ENCODE assay signal across 11 cellular contexts in genomic region chr12:67433393-67434175, GRCh38.
DNase-seq lines count a peak whose midpoint lies in the region; ATAC-seq, FAIRE-seq and TF ChIP-seq lines count a peak whose summit lies in the region.
"Had no signal": no experiment of that assay in that cellular context is flagged by ENCODE, and none has a peak within 500 bp of the region (broad histone marks: within the 10 kb centered on the region; RNA-seq: fewer than 3 reads in every experiment).

No MANE protein-coding gene starts in this region.

- TF ChIP-seq EP300 in HepG2 (IDR thresholded peaks at IDR 0.05; ENCODE audit: low read depth in 2 of 2, low read length in 2 of 2) (no peak), HepG2 (CRISPR knock-in tag; IDR thresholded peaks at IDR 0.05; ENCODE audit: borderline replicate concordance) (no peak)

- FAIRE-seq in HepG2 (lab: Jason Lieb, UNC) = no peak

- BruUV-seq in HepG2 (replicated peaks; lab: Mats Ljungman, UMichigan) = no TSS peak

- TF ChIP-seq CTCF in HepG2 (CRISPR knock-in tag; IDR thresholded peaks at IDR 0.05) (no peak), right lobe of liver (IDR thresholded peaks at IDR 0.05) (no peak), vagina (IDR thresholded peaks at IDR 0.05) (no peak), breast epithelium (IDR thresholded peaks at IDR 0.05) (no peak)

- H3K4me3 Mint-ChIP-seq in activated T-helper 17 cell treated with anti-CD3 and anti-CD28 coated beads, Interleukin-2, amount 50 U/mL, for 72 hours = no peak overlapping the region
- no peak overlapping the region for H3K4me3 Mint-ChIP-seq in activated T-helper 1 cell treated with anti-CD3 and anti-CD28 coated beads, Interleukin-12 subunit alpha, Interleukin-12 subunit beta, Interleukin-2, Interleukin-4 antibody, amounts not matched to agents 30 ng/mL and 10 ng/mL and 1 ng/mL, durations not matched to agents 14 hours and 24 hours and 36 hours

- H2AFZ ChIP-seq in HepG2 (ENCODE audit: low read length) = no peak overlapping the region

- TF ChIP-seq RAD21 in HepG2 (CRISPR knock-in tag; IDR thresholded peaks at IDR 0.05) = no peak

- H3K9me3 Mint-ChIP-seq in activated T-helper 17 cell treated with anti-CD3 and anti-CD28 coated beads, Interleukin-2, amount 50 U/mL, for 72 hours = no peaks in the 10 kb centered on the region
- H3K9me3 Mint-ChIP-seq in activated T-helper 1 cell treated with anti-CD3 and anti-CD28 coated beads, Interleukin-12 subunit alpha, Interleukin-12 subunit beta, Interleukin-2, Interleukin-4 antibody, amounts not matched to agents 30 ng/mL and 10 ng/mL and 1 ng/mL, durations not matched to agents 14 hours and 24 hours and 36 hours = no peaks in the 10 kb centered on the region

- POLR2A ChIA-PET in HepG2 (lab: Yijun Ruan, JAX) = no interaction called here

- no peak for TF ChIP-seq POLR2A in HepG2 (IDR thresholded peaks at IDR 0.05; ENCODE audit: insufficient read depth in 1 of 2, low read depth in 2 of 2, low read length in 2 of 2)
- no peak for TF ChIP-seq POLR2A in right lobe of liver (IDR thresholded peaks at IDR 0.05)
- no peak for TF ChIP-seq POLR2A in vagina (IDR thresholded peaks at IDR 0.05)
- no peak for TF ChIP-seq POLR2A in breast epithelium (IDR thresholded peaks at IDR 0.05)

- peaks cover 5% of the 10 kb centered on the region for H3K27me3 Mint-ChIP-seq in activated T-helper 17 cell treated with anti-CD3 and anti-CD28 coated beads, Interleukin-2, amount 50 U/mL, for 72 hours
- H3K27me3 Mint-ChIP-seq in activated T-helper 1 cell treated with anti-CD3 and anti-CD28 coated beads, Interleukin-12 subunit alpha, Interleukin-12 subunit beta, Interleukin-2, Interleukin-4 antibody, amounts not matched to agents 30 ng/mL and 10 ng/mL and 1 ng/mL, durations not matched to agents 14 hours and 24 hours and 36 hours (ENCODE audit: insufficient read depth) = no peaks in the 10 kb centered on the region

- H3K36me3 ChIP-seq in HepG2 (replicated peaks in 1 of 2; ENCODE audit: control insufficient read depth in 1 of 2, insufficient read depth in 2 of 2, low read length in 2 of 2) = no peaks in the 10 kb centered on the region
- no peaks in the 10 kb centered on the region for H3K36me3 ChIP-seq in right lobe of liver
- H3K36me3 ChIP-seq in vagina = no peaks in the 10 kb centered on the region
- H3K36me3 ChIP-seq in breast epithelium = no peaks in the 10 kb centered on the region
- H3K36me3 ChIP-seq: BLaER1, MG63 had no signal

- H3K9me3 ChIP-seq in HepG2 (ENCODE audit: low read length) (no peaks in the 10 kb centered on the region), right lobe of liver (no peaks in the 10 kb centered on the region), vagina (no peaks in the 10 kb centered on the region), breast epithelium (no peaks in the 10 kb centered on the region)
- H3K9me3 ChIP-seq: BLaER1, MG63 had no signal

- H3K4me1 Mint-ChIP-seq in activated T-helper 17 cell treated with anti-CD3 and anti-CD28 coated beads, Interleukin-2, amount 50 U/mL, for 72 hours = no peaks in the 10 kb centered on the region
- H3K4me1 Mint-ChIP-seq in activated T-helper 1 cell treated with anti-CD3 and anti-CD28 coated beads, Interleukin-12 subunit alpha, Interleukin-12 subunit beta, Interleukin-2, Interleukin-4 antibody, amounts not matched to agents 30 ng/mL and 10 ng/mL and 1 ng/mL, durations not matched to agents 14 hours and 24 hours and 36 hours (ENCODE audit: low read depth) = peaks cover 11% of the 10 kb centered on the region

- intact Hi-C loops in HepG2 (cut with micrococcal nuclease; ENCODE audit: unreplicated experiment) (no loop called here), right lobe of liver (cut with DNase I) (no loop called here), vagina (cut with DNase I) (no loop called here), breast epithelium (cut with DNase I; ENCODE audit: low total_unique reads) (no loop called here)
- intact Hi-C loops in activated T-helper 1 cell treated with anti-CD3 and anti-CD28 coated beads, Interleukin-12 subunit alpha, Interleukin-12 subunit beta, Interleukin-2, Interleukin-4 antibody, amounts not matched to agents 30 ng/mL and 10 ng/mL and 1 ng/mL, durations not matched to agents 14 hours and 24 hours and 36 hours (cut with micrococcal nuclease) = no loop called here

- WGBS in HepG2 (ENCODE audit: low lambda C conversion rate) = 41% methylated on average over 6 of the region's 6 CpGs
- WGBS in right lobe of liver (ENCODE audit: insufficient coverage, low coverage, low lambda C conversion rate, missing lambda C conversion rate) = 71% methylated on average over 6 of the region's 6 CpGs

- ATAC-seq in HepG2 (no peak), right lobe of liver (no peak), HG03095 (IDR thresholded peaks at IDR 0.05; ENCODE audit: unreplicated experiment) (peak; percentile 87)
- peak; percentile 40 for ATAC-seq in activated T-helper 17 cell treated with anti-CD3 and anti-CD28 coated beads, Interleukin-2, amount 50 U/mL, for 72 hours (replicated peaks)

- in situ Hi-C loops in HepG2 (cut with HindIII; ENCODE audit: extremely low pct_ligation_motif_present, low pct_unique_long_range_greater_than_20kb) = no loop called here

- no peaks in the 10 kb centered on the region for H3K36me3 Mint-ChIP-seq in activated T-helper 17 cell treated with anti-CD3 and anti-CD28 coated beads, Interleukin-2, amount 50 U/mL, for 72 hours (ENCODE audit: low read depth)
- peaks cover 2% of the 10 kb centered on the region for H3K36me3 Mint-ChIP-seq in activated T-helper 1 cell treated with anti-CD3 and anti-CD28 coated beads, Interleukin-12 subunit alpha, Interleukin-12 subunit beta, Interleukin-2, Interleukin-4 antibody, amounts not matched to agents 30 ng/mL and 10 ng/mL and 1 ng/mL, durations not matched to agents 14 hours and 24 hours and 36 hours (ENCODE audit: low read depth)

- no peaks in the 10 kb centered on the region for H3K79me2 ChIP-seq in HepG2 (ENCODE audit: insufficient read depth, low read length)

- CTCF ChIA-PET in HepG2 (lab: Yijun Ruan, JAX; ENCODE audit: low intra/inter-chr PET ratio, low total read pairs) = no interaction called here

- H3K4me1 ChIP-seq in HepG2 (ENCODE audit: insufficient read depth, low read length) = peaks cover 29% of the 10 kb centered on the region
- H3K4me1 ChIP-seq in right lobe of liver = peaks cover 0 to 21% (median 0%) of the 10 kb centered on the region in 4 donors
- peaks cover 37% of the 10 kb centered on the region for H3K4me1 ChIP-seq in vagina
- H3K4me1 ChIP-seq in breast epithelium = no peaks in the 10 kb centered on the region

- H3K4me3 ChIP-seq in HepG2 (replicated peaks in 1 of 3; ENCODE audit: insufficient read depth in 1 of 3, low read depth in 2 of 3, low read length in 3 of 3) (no peak overlapping the region), right lobe of liver (no peak overlapping the region), vagina (no peak overlapping the region), breast epithelium (no peak overlapping the region)
- H3K4me3 ChIP-seq: BLaER1, MG63 had no signal

- no peak overlapping the region for H3K9ac ChIP-seq in HepG2 (ENCODE audit: insufficient read depth, low read depth, low read length)
- H3K9ac ChIP-seq: BLaER1 had no signal

- H3K27ac ChIP-seq in HepG2 (ENCODE audit: extremely low read length, insufficient read depth, low read length) (no peak overlapping the region), right lobe of liver (no peak overlapping the region), vagina (peak overlapping the region; percentile 64), breast epithelium (peak overlapping the region in 1 of 2 donors; percentile 15)
- H3K27ac ChIP-seq: BLaER1, epithelial cell of prostate had no signal

- H4K20me1 ChIP-seq in HepG2 (ENCODE audit: insufficient read depth, low read length) = no peaks in the 10 kb centered on the region
- H4K20me1 ChIP-seq: BLaER1 had no signal

- no peaks in the 10 kb centered on the region; a peak in 1 of 5 replicates for H3K27me3 ChIP-seq in HepG2 (ENCODE audit: control insufficient read depth in 1 of 2, insufficient read depth in 2 of 2, low read length in 2 of 2)
- H3K27me3 ChIP-seq in right lobe of liver = no peaks in the 10 kb centered on the region
- H3K27me3 ChIP-seq in vagina = no peaks in the 10 kb centered on the region
- no peaks in the 10 kb centered on the region for H3K27me3 ChIP-seq in breast epithelium
- H3K27me3 ChIP-seq: BLaER1, MG63 had no signal

- H3K27ac Mint-ChIP-seq in activated T-helper 17 cell treated with anti-CD3 and anti-CD28 coated beads, Interleukin-2, amount 50 U/mL, for 72 hours = no peak overlapping the region
- no peak overlapping the region for H3K27ac Mint-ChIP-seq in activated T-helper 1 cell treated with anti-CD3 and anti-CD28 coated beads, Interleukin-12 subunit alpha, Interleukin-12 subunit beta, Interleukin-2, Interleukin-4 antibody, amounts not matched to agents 30 ng/mL and 10 ng/mL and 1 ng/mL, durations not matched to agents 14 hours and 24 hours and 36 hours

- no peak overlapping the region for H3K4me2 ChIP-seq in HepG2 (ENCODE audit: low read depth, low read length)
- H3K4me2 ChIP-seq: BLaER1 had no signal

- DNase-seq in HepG2 (ENCODE audit: low spot score) = no peak
- no peak for DNase-seq in right lobe of liver
- DNase-seq in vagina (ENCODE audit: extremely low spot score in 2 of 2) = no peak
- no peak for DNase-seq in breast epithelium (ENCODE audit: low spot score in 2 of 2)
- DNase-seq in activated CD4-positive, alpha-beta T cell treated with anti-CD3 and anti-CD28 coated beads, Interleukin-2, amount 50 U/mL, for 48 hours = no peak
- DNase-seq in activated T-helper 1 cell treated with anti-CD3 and anti-CD28 coated beads, Interleukin-12 subunit alpha, Interleukin-12 subunit beta, Interleukin-2, Interleukin-4 antibody, amounts not matched to agents 30 ng/mL and 10 ng/mL and 1 ng/mL, durations not matched to agents 14 hours and 24 hours and 36 hours (ENCODE audit: low spot score) = no peak
- DNase-seq: MG63 had no signal

TF ChIP-seq in HepG2, 621 proteins besides CTCF, POLR2A, EP300 and RAD21:
- peak; percentile 66 for TF ChIP-seq CREB1 (IDR thresholded peaks at IDR 0.05)
- no peak for TF ChIP-seq CREB1 (CRISPR knock-in tag; IDR thresholded peaks at IDR 0.05)
- no peak for TF ChIP-seq SPEN (CRISPR knock-in tag; IDR thresholded peaks at IDR 0.05; ENCODE audit: low read depth)

Comparison
In these comparisons a context has a peak if more than half of its experiments do, and no peak if none do; other contexts are left out.
1. ATAC-seq: peak in HG03095 (single experiment) and activated T-helper 17 cell treated with anti-CD3 and anti-CD28 coated beads, Interleukin-2, amount 50 U/mL, for 72 hours (single experiment); none in HepG2 (single experiment) and right lobe of liver (0 of 4).